In the genomic region with DNA sequence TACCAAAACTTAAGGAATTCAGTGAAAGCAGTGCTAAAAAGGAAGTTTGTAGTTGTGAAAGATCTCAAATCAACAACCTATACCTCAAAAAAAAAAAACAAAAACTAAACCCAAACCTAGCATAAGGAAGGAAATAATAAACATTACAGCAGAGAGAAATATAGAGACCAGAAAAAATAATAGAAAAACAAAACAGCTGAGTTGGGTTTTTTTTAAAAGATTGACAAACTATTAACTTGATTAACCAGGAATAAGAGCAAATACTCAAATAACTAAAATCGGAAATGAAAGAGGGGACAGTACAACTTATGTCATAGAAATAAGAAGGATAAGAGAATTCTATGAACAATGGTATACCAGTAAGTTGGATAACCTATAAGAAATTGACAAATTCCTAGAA, we compare ENCODE assay signal across 1 cellular context.
TF ChIP-seq lines count a peak whose summit lies in the region.

No MANE protein-coding gene starts in this region.

TF ChIP-seq in K562, 482 proteins besides CTCF, POLR2A, EP300 and RAD21:
- TF ChIP-seq MAFG (tag; conservative IDR thresholded peaks at IDR 0.05) (peak; percentile 45; the same call in 1 of the 2 replicates), TAF7 (tag; IDR thresholded peaks at IDR 0.05) (no peak), C11orf30 (IDR thresholded peaks at IDR 0.05; ENCODE audit: low read depth) (peak; percentile 74; the same call in 1 of the 2 replicates), ETS2 (tag; IDR thresholded peaks at IDR 0.05; ENCODE audit: borderline replicate concordance, poor library complexity, severe bottlenecking) (no peak), ZNF316 (IDR thresholded peaks at IDR 0.05) (peak; percentile 93), GTF2F1 (IDR thresholded peaks at IDR 0.05; ENCODE audit: low read depth, low read length) (no peak), ZNF584 (CRISPR knock-in tag; IDR thresholded peaks at IDR 0.05; ENCODE audit: low read depth) (no peak), CREB1 (IDR thresholded peaks at IDR 0.05) (no peak), CREB1 (CRISPR knock-in tag; IDR thresholded peaks at IDR 0.05) (no peak), NEUROD1 (IDR thresholded peaks at IDR 0.05; ENCODE audit: borderline replicate concordance, low read depth, low read length, partially characterized antibody) (no peak)
- TF ChIP-seq, protein P1, sequence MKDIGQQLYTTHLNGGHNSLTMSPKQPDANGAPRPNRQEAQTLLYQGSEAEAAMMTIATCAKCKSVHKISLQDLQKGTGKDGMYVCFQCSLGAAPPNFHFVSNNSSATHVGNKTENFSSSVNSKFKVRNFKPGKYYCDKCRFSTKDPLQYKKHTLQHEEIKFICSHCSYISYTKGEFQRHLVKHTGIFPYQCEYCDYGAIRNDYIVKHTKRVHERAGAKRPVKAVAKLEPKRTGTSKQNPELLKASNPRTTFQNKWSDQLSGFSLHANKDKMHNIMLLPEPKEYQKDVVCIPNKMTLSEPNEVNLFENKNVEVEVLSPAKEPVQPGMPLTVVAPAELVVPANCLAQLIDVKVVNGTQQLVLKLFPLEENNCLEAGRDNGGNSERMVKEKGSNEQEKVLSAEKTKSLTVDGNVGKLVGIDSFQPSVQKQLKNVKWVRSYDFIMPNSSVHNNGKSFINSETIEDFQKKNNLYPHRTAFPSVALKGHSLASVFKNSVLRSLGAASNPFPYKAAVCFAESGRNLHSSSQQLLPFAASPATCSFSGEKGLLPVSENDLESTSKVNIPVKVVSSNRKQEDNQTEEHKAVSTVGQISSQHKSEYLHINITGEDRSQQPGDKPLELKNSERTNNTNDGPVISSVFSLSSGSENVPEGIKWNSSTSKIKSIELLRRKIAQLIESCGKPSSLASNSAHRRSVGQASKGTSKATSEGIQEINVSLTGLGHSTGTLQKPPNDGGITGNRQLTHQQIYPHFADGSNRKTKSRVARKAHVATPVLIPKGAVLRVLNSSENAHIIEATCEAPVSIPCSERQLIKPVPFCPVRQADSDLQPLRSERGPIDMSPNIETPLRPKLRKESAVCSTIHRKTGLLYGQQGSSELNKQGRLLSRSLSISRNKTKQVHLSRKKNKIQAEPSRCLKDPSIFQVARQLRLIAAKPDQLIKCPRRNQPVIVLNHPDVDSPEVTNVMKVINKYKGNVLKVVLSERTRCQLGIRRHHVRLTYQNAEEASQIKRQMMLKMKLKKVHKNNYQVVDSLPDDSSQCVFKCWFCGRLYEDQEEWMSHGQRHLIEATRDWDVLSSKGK (CRISPR knock-in tag; IDR thresholded peaks at IDR 0.05), result no peak
